Comparison of ENCODE assay signal across 11 cellular contexts in genomic region chr4:128950796-128951195, GRCh38.
"Had no signal": no experiment of that assay in that cellular context is flagged by ENCODE, and none has a peak within 500 bp of the region (broad histone marks: within the 10 kb centered on the region; RNA-seq: fewer than 3 reads in every experiment).

No MANE protein-coding gene starts in this region.

- H3K27ac ChIP-seq: GM23248 had no signal

- ATAC-seq: GM23338, HCT116 had no signal

- H3K36me3 ChIP-seq: HAP-1 had no signal

- H3K9me3 ChIP-seq: HAP-1 had no signal

- H3K4me1 ChIP-seq: HAP-1 had no signal

- DNase-seq: GM23248, GOT3, H7, H9, HCEC 1CT, HFFc6 had no signal

- H2AFZ ChIP-seq: GM23248, GM23338 had no signal

- FAIRE-seq: H1, H54 had no signal

- H3K4me3 ChIP-seq: GM23248, GM23338, HAP-1 had no signal

- H3K4me2 ChIP-seq: GM23338 had no signal

- H3K9ac ChIP-seq: GM23248 had no signal
